ENCODE assay signal across 16 cellular contexts in the genomic region with DNA sequence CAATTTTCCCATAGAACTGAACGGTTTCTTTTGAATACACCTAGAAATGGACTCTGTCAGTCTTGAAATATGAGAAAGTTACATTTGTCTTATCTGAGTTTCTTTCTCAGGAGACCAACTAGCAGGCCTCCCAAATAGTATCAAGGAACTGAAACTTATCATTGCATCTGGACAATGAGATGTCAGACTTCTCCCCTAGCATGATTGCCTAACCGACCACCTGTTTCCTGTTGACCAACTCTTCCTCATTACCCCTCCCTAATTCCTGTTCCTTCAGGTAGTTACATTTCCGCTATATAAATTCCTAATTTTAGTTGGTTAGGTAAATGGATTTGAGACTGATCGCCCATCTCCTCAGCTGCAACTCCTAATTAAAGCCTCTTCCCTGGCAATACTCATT.
"Had no signal": no experiment of that assay in that cellular context is flagged by ENCODE, and none has a peak within 500 bp of the region (broad histone marks: within the 10 kb centered on the region; RNA-seq: fewer than 3 reads in every experiment).

No MANE protein-coding gene starts in this region.

- H3K27me3 ChIP-seq: gastroesophageal sphincter, ovary, suprapubic skin, upper lobe of left lung had no signal

- H3K4me3 ChIP-seq: gastroesophageal sphincter, ovary, suprapubic skin, upper lobe of left lung had no signal

- ATAC-seq: activated CD8-positive, alpha-beta memory T cell treated with anti-CD3 and anti-CD28 coated beads, Interleukin-2, amount 10 ng/mL, durations not matched to agents 7 days and 5 days; gastroesophageal sphincter; stimulated activated naive CD8-positive, alpha-beta T cell treated with anti-CD3 and anti-CD28 coated beads, Interleukin-15, Interleukin-2, amounts not matched to agents 100 U/mL and 50 U/mL, for 24 hours had no signal

- H3K36me3 ChIP-seq: gastroesophageal sphincter, ovary, suprapubic skin, upper lobe of left lung had no signal

- DNase-seq: activated CD4-positive, alpha-beta T cell treated with anti-CD3 and anti-CD28 coated beads, Interleukin-2, amount 50 U/mL, for 4 hours; activated CD4-positive, CD25-positive, alpha-beta regulatory T cell treated with anti-CD3 and anti-CD28 coated beads, Interleukin-2, amount 50 U/mL, for 72 hours; activated CD8-positive, alpha-beta memory T cell treated with anti-CD3 and anti-CD28 coated beads, Interleukin-2, amount 10 ng/mL, durations not matched to agents 7 days and 5 days; activated effector memory CD4-positive, alpha-beta T cell treated with Interleukin-2 at 50 U/mL for 16 hours; activated T-cell treated with anti-CD3 and anti-CD28 coated beads, Interleukin-2, amount 50 U/mL, for 24 hours; amygdala; cortex of kidney; effector CD8-positive, alpha-beta T cell; kidney; ovary; stimulated activated CD4-positive, alpha-beta T cell treated with anti-CD3 and anti-CD28 coated beads, Interleukin-4, amount 100 ng/mL, for 1 hour; stimulated activated CD8-positive, alpha-beta memory T cell treated with anti-CD3 and anti-CD28 coated beads, Interleukin-4, amount 100 ng/mL, for 48 hours; stimulated activated naive CD8-positive, alpha-beta T cell treated with anti-CD3 and anti-CD28 coated beads, Interleukin-15, Interleukin-2, amounts not matched to agents 100 U/mL and 50 U/mL, for 24 hours; upper lobe of left lung had no signal

- H3K9me3 ChIP-seq: gastroesophageal sphincter, ovary, suprapubic skin, upper lobe of left lung had no signal

- H3K4me1 ChIP-seq: gastroesophageal sphincter, suprapubic skin, upper lobe of left lung had no signal

- H3K27ac ChIP-seq: gastroesophageal sphincter, ovary, suprapubic skin, upper lobe of left lung had no signal
